Comparison of ENCODE assay signal across 14 cellular contexts in the genomic region with DNA sequence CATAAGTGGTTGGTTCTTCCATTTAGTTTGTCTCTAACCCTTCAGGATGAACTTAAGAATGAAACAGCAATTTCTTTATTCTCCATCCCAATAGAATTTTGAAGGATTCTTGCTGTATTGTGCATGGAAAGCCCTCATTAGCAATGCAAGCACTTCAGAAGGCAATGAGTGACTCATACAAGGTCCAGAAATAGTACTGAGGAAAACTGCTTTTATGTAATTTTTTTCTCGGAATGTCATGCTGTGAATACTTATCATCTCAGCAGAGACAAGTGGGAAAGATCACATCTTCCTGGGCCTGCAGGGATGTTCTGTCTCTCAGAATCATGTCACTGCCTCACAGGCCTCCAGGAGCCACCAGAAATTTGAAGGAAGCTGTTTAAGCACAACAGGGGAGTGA.
A peak's percentile ranks its signal among the peaks of the same experiment; 100 is the strongest.
DNase-seq lines count a peak whose midpoint lies in the region; ATAC-seq, FAIRE-seq and TF ChIP-seq lines count a peak whose summit lies in the region.
"Had no signal": no experiment of that assay in that cellular context is flagged by ENCODE, and none has a peak within 500 bp of the region (broad histone marks: within the 10 kb centered on the region; RNA-seq: fewer than 3 reads in every experiment).

No MANE protein-coding gene starts in this region.

- H3K36me3 Mint-ChIP-seq in glutamatergic neuron (ENCODE audit: unreplicated experiment) = no peaks in the 10 kb centered on the region
- H3K36me3 Mint-ChIP-seq: IgD-negative memory B cell, immature natural killer cell had no signal

- 39 to 56% methylated on average over 1 of the region's 1 CpG for WGBS in heart right ventricle, 2 donors

- intact Hi-C loops in Right ventricle myocardium superior (cut with DNase I) = no loop called here
- intact Hi-C loops in heart right ventricle (cut with DNase I) = no loop called here
- intact Hi-C loops in left lung (cut with DNase I) = no loop called here

- no peak for FAIRE-seq in bronchial epithelial cell (lab: Jason Lieb, UNC)

- no peak overlapping the region for H3K27ac Mint-ChIP-seq in glutamatergic neuron (ENCODE audit: unreplicated experiment)
- H3K27ac Mint-ChIP-seq: IgD-negative memory B cell, immature natural killer cell had no signal

- H3K4me3 ChIP-seq in heart right ventricle = no peak overlapping the region
- no peak overlapping the region for H3K4me3 ChIP-seq in bronchial epithelial cell (ENCODE audit: low read depth, low read length)
- H3K4me3 ChIP-seq in left lung = no peak overlapping the region
- H3K4me3 ChIP-seq: upper lobe of left lung had no signal

- H3K9me3 ChIP-seq in heart right ventricle = no peaks in the 10 kb centered on the region
- no peaks in the 10 kb centered on the region for H3K9me3 ChIP-seq in left lung
- H3K9me3 ChIP-seq: upper lobe of left lung had no signal

- DNase-seq in Right ventricle myocardium superior = no peak
- no peak for DNase-seq in heart right ventricle
- DNase-seq in bronchial epithelial cell (ENCODE audit: low read depth) = peak; percentile 45
- no peak for DNase-seq in left lung
- no peak for DNase-seq in glutamatergic neuron
- DNase-seq in islet precursor cell = no peak
- DNase-seq in NK-92 (lab: John Stamatoyannopoulos, UW; ENCODE audit: unreplicated experiment) = no peak
- DNase-seq: activated CD4-positive, alpha-beta T cell treated with anti-CD3 and anti-CD28 coated beads, Interleukin-2, amount 50 U/mL, for 1 hour; GDM1; immature natural killer cell; NCI-H526; upper lobe of left lung had no signal

- no peak overlapping the region for H3K4me3 Mint-ChIP-seq in glutamatergic neuron (ENCODE audit: unreplicated experiment)
- H3K4me3 Mint-ChIP-seq: IgD-negative memory B cell, immature natural killer cell had no signal

- H3K27me3 ChIP-seq in heart right ventricle = no peaks in the 10 kb centered on the region
- no peaks in the 10 kb centered on the region for H3K27me3 ChIP-seq in bronchial epithelial cell (ENCODE audit: control insufficient read depth, insufficient read depth, low read length)
- H3K27me3 ChIP-seq in left lung = no peaks in the 10 kb centered on the region
- H3K27me3 ChIP-seq: upper lobe of left lung had no signal

- no peaks in the 10 kb centered on the region for H3K27me3 Mint-ChIP-seq in glutamatergic neuron (ENCODE audit: unreplicated experiment)
- H3K27me3 Mint-ChIP-seq: IgD-negative memory B cell had no signal

- no peak for TF ChIP-seq CTCF in heart right ventricle (IDR thresholded peaks at IDR 0.05)
- TF ChIP-seq CTCF in bronchial epithelial cell (IDR thresholded peaks at IDR 0.05; ENCODE audit: insufficient read depth, low read length, severe bottlenecking) = no peak
- TF ChIP-seq CTCF in left lung (IDR thresholded peaks at IDR 0.05) = no peak
- no peak for TF ChIP-seq CTCF in glutamatergic neuron (IDR thresholded peaks at IDR 0.05; ENCODE audit: partially characterized antibody, unreplicated experiment)

- ATAC-seq in Right ventricle myocardium superior (ENCODE audit: poor library complexity) (peak; percentile 23), heart right ventricle (no peak), left lung (peak; percentile 80)
- ATAC-seq in activated CD4-positive, CD25-positive, alpha-beta regulatory T cell treated with anti-CD3 and anti-CD28 coated beads, Interleukin-2, amount 50 U/mL, for 24 hours = no peak

- H3K4me1 Mint-ChIP-seq in glutamatergic neuron (ENCODE audit: low read depth, unreplicated experiment) = no peaks in the 10 kb centered on the region

- peak overlapping the region in 1 of 10 donors; percentile 2 for H3K27ac ChIP-seq in heart right ventricle
- H3K27ac ChIP-seq in left lung = no peak overlapping the region

- peaks cover 0 to 42% (median 18%) of the 10 kb centered on the region in 9 donors for H3K4me1 ChIP-seq in heart right ventricle
- peaks cover 0 to 27% of the 10 kb centered on the region in 2 donors for H3K4me1 ChIP-seq in left lung

- H3K9me3 Mint-ChIP-seq in glutamatergic neuron (ENCODE audit: unreplicated experiment) = no peaks in the 10 kb centered on the region
- H3K9me3 Mint-ChIP-seq: immature natural killer cell had no signal

- H3K36me3 ChIP-seq in heart right ventricle = no peaks in the 10 kb centered on the region
- H3K36me3 ChIP-seq in bronchial epithelial cell (ENCODE audit: control insufficient read depth, insufficient read depth, low read length) = no peaks in the 10 kb centered on the region
- no peaks in the 10 kb centered on the region for H3K36me3 ChIP-seq in left lung
- H3K36me3 ChIP-seq: upper lobe of left lung had no signal

Comparison
In these comparisons a context has a peak if more than half of its experiments do, and no peak if none do; other contexts are left out.
1. ATAC-seq: peak in Right ventricle myocardium superior (single experiment) and left lung (single experiment); none in heart right ventricle (0 of 8) and activated CD4-positive, CD25-positive, alpha-beta regulatory T cell treated with anti-CD3 and anti-CD28 coated beads, Interleukin-2, amount 50 U/mL, for 24 hours (0 of 2).